8 cellular contexts compared by ENCODE assay signal in the genomic region with DNA sequence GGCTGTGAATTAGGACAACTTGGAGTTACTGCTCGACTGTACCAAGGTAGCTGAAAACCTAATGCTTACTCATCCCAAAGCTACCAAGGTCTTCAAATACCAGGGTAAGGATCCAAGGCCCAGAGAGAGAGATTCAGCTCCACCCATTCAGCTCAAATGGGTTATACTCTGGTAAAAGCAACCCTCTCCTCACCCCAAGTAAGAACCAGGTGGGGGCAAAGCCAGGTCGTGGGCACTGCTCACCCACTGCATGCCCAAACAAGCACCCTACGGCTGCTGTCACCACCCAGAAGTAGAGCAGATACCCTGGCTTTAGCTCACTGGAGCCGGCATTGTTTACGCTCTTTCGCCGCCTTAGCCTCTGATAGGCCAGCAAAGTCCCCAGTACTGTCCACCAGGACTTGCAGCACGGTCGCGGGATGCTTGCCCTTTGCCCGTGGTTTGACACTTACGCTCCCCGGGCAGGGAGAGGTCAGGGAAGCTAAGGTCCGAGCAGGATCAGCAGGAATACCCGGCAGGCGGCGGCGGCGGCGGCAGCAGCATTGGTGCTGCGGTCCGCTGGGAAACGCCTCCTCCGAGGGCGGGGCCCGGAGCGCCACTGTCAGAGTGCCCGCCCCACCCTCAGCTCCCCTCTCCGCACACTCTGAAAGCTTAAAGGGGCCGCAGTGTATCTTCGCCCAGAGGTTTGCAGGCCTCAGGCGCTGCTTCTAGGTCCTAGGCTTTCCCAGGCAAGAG. TPM values are rescaled to one million over a fixed set of nuclear protein-coding genes. Genes with fewer than 3 reads are reported as not detected.
DNase-seq lines count a peak whose midpoint lies in the region; ATAC-seq and TF ChIP-seq lines count a peak whose summit lies in the region.

No MANE protein-coding gene starts in this region.

- TF ChIP-seq CTCF in cardiac muscle cell (IDR thresholded peaks at IDR 0.05; ENCODE audit: low read depth, low read length) (peak; percentile 14), ovary (IDR thresholded peaks at IDR 0.05) (peak in 2 of 3 donors; percentile 17 to 20)

- peak; percentile 51 for DNase-seq in activated naive CD8-positive, alpha-beta T cell treated with anti-CD3 and anti-CD28 coated beads, Interleukin-2, amount 50 U/mL, for 16 hours (ENCODE audit: low read depth, low spot score)
- peak; percentile 85 to 93 for DNase-seq in cardiac muscle cell (ENCODE audit: low read depth in 1 of 2, low spot score in 1 of 2)
- peak; percentile 76 to 87 (median 82) for DNase-seq in ovary

- WGBS in ovary, 3 donors, result 0 to 3% (median 1%) methylated on average over 30 to 32 of the region's 32 CpGs
- 9% methylated on average over 32 of the region's 32 CpGs for WGBS in thymus

- H4K20me1 ChIP-seq in BLaER1, result peaks cover 100% of the 10 kb centered on the region

- H3K9ac ChIP-seq in BLaER1, result peak overlapping the region; percentile 40

- H3K4me1 ChIP-seq in BLaER1 (peaks cover 27% of the 10 kb centered on the region), cardiac muscle cell (ENCODE audit: low read depth) (peaks cover 15% of the 10 kb centered on the region), ovary (ENCODE audit: insufficient read depth) (peaks cover 5% of the 10 kb centered on the region), thymus (ENCODE audit: control insufficient read depth, insufficient read depth, low read length) (peaks cover 8% of the 10 kb centered on the region)

- ATAC-seq in GM19395 (IDR thresholded peaks at IDR 0.05; ENCODE audit: unreplicated experiment) (peak; percentile 99), HG03558 (IDR thresholded peaks at IDR 0.05; ENCODE audit: extremely low read depth, unreplicated experiment) (peak; percentile 72), SK-N-SH treated with all-trans-retinoic acid at 6 μM for 48 hours (peak; percentile 100)

- H3K27me3 ChIP-seq in BLaER1, result no peaks in the 10 kb centered on the region
- no peaks in the 10 kb centered on the region for H3K27me3 ChIP-seq in cardiac muscle cell
- H3K27me3 ChIP-seq in ovary, result no peaks in the 10 kb centered on the region
- no peaks in the 10 kb centered on the region for H3K27me3 ChIP-seq in thymus (ENCODE audit: control insufficient read depth, insufficient read depth)

- TF ChIP-seq EP300 in ovary (IDR thresholded peaks at IDR 0.05), result no peak

- no peak overlapping the region for H3K27ac ChIP-seq in BLaER1
- peak overlapping the region; percentile 74 for H3K27ac ChIP-seq in cardiac muscle cell
- peak overlapping the region in 1 of 2 donors; percentile 38 for H3K27ac ChIP-seq in ovary
- peak overlapping the region; percentile 58 for H3K27ac ChIP-seq in thymus (ENCODE audit: low read depth)

- no peaks in the 10 kb centered on the region for H3K9me3 ChIP-seq in BLaER1
- H3K9me3 ChIP-seq in cardiac muscle cell (ENCODE audit: low read depth), result no peaks in the 10 kb centered on the region
- no peaks in the 10 kb centered on the region for H3K9me3 ChIP-seq in ovary
- H3K9me3 ChIP-seq in thymus (ENCODE audit: control insufficient read depth), result no peaks in the 10 kb centered on the region

- TF ChIP-seq POLR2A in ovary (IDR thresholded peaks at IDR 0.05), result no peak

- H3K4me2 ChIP-seq in BLaER1, result peak overlapping the region; percentile 84

- H3K4me3 ChIP-seq in BLaER1, result peak overlapping the region; percentile 60
- peak overlapping the region; percentile 36 for H3K4me3 ChIP-seq in cardiac muscle cell
- H3K4me3 ChIP-seq in ovary, result peak overlapping the region; percentile 36
- peak overlapping the region; percentile 63 for H3K4me3 ChIP-seq in thymus (ENCODE audit: low read length)

- H3K36me3 ChIP-seq in BLaER1, result peaks cover 30% of the 10 kb centered on the region
- no peaks in the 10 kb centered on the region for H3K36me3 ChIP-seq in cardiac muscle cell
- no peaks in the 10 kb centered on the region for H3K36me3 ChIP-seq in ovary
- no peaks in the 10 kb centered on the region for H3K36me3 ChIP-seq in thymus (ENCODE audit: control insufficient read depth, insufficient read depth)

- intact Hi-C loops in ovary (cut with DNase I), result no loop called here

TF ChIP-seq in SK-N-SH treated with all-trans-retinoic acid at 6 μM for 48 hours, 23 proteins besides CTCF, POLR2A, EP300 and RAD21:
- TF ChIP-seq ZFP3 (CRISPR knock-in tag; IDR thresholded peaks at IDR 0.05) (no peak), TOX (CRISPR knock-in tag; IDR thresholded peaks at IDR 0.05; ENCODE audit: borderline replicate concordance) (no peak), ZC3H10 (CRISPR knock-in tag; IDR thresholded peaks at IDR 0.05) (no peak), CSDC2 (CRISPR knock-in tag; IDR thresholded peaks at IDR 0.05) (no peak), GLIS3 (CRISPR knock-in tag; IDR thresholded peaks at IDR 0.05) (no peak)
- TF ChIP-seq, protein P1, sequence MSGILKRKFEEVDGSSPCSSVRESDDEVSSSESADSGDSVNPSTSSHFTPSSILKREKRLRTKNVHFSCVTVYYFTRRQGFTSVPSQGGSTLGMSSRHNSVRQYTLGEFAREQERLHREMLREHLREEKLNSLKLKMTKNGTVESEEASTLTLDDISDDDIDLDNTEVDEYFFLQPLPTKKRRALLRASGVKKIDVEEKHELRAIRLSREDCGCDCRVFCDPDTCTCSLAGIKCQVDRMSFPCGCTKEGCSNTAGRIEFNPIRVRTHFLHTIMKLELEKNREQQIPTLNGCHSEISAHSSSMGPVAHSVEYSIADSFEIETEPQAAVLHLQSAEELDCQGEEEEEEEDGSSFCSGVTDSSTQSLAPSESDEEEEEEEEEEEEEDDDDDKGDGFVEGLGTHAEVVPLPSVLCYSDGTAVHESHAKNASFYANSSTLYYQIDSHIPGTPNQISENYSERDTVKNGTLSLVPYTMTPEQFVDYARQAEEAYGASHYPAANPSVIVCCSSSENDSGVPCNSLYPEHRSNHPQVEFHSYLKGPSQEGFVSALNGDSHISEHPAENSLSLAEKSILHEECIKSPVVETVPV (CRISPR knock-in tag; IDR thresholded peaks at IDR 0.05), result no peak

RNA-seq across cellular contexts. Expression of gene CKAP5, which starts 19.6 kb away (rescaled TPM):
- total RNA-seq in cardiac muscle cell, result 58.1 and 122 TPM in 2 replicates
- polyA plus RNA-seq in cardiac muscle cell, result 38.1 and 77.8 TPM in 2 replicates
- 100 to 1,000 TPM in 3 of 7 donors, 10 to 100 TPM in 4; 27.6 to 110 (median 94.6) TPM for total RNA-seq in ovary
- 10 to 100 TPM; 25.8 to 62.2 TPM for polyA plus RNA-seq in ovary
- polyA plus RNA-seq in thymus, result 11.2 TPM
